In genomic region chr17:59093145-59093701, GRCh38 we compare ENCODE assay signal across 12 cellular contexts. TPM values are rescaled to one million over a fixed set of nuclear protein-coding genes. Genes with fewer than 3 reads are reported as not detected.
DNase-seq lines count a peak whose midpoint lies in the region; ATAC-seq, FAIRE-seq and TF ChIP-seq lines count a peak whose summit lies in the region.
"Had no signal": no experiment of that assay in that cellular context is flagged by ENCODE, and none has a peak within 500 bp of the region (broad histone marks: within the 10 kb centered on the region; RNA-seq: fewer than 3 reads in every experiment).

No MANE protein-coding gene starts in this region.

- no peak overlapping the region for H2AFZ ChIP-seq in K562 (ENCODE audit: low read depth, low read length)

- TF ChIP-seq EP300 in K562 (IDR thresholded peaks at IDR 0.05; ENCODE audit: low read length), result no peak
- TF ChIP-seq EP300 in tibial nerve (IDR thresholded peaks at IDR 0.05), result no peak

- no peak for TF ChIP-seq CTCF in K562 (IDR thresholded peaks at IDR 0.05 in 2 of 3, conservative IDR thresholded peaks at IDR 0.05 in 1 of 3; ENCODE audit: insufficient read depth in 2 of 3, low read depth in 1 of 3, low read length in 3 of 3)
- no peak for TF ChIP-seq CTCF in thoracic aorta (IDR thresholded peaks at IDR 0.05)
- no peak for TF ChIP-seq CTCF in tibial nerve (IDR thresholded peaks at IDR 0.05)

- intact Hi-C loops in K562 (cut with micrococcal nuclease), result no loop called here

- peaks cover 4 to 12% of the 10 kb centered on the region in 2 experiments; a peak in 4 of 5 replicates for H3K4me1 ChIP-seq in K562 (replicated peaks in 1 of 2; ENCODE audit: control insufficient read depth in 2 of 2, insufficient read depth in 2 of 2, low read length in 2 of 2)
- peaks cover 16 to 22% of the 10 kb centered on the region in 2 donors for H3K4me1 ChIP-seq in thoracic aorta (ENCODE audit: control insufficient read depth in 1 of 2, low read depth in 2 of 2)
- peaks cover 0 to 19% (median 10%) of the 10 kb centered on the region in 4 donors for H3K4me1 ChIP-seq in tibial nerve

- 52% methylated on average over 4 of the region's 4 CpGs for WGBS in K562 (ENCODE audit: insufficient coverage, low coverage, missing lambda C conversion rate)
- WGBS in tibial nerve, 2 donors, result 37 to 41% methylated on average over 4 of the region's 4 CpGs

- no peaks in the 10 kb centered on the region for H4K20me1 ChIP-seq in K562 (replicated peaks; ENCODE audit: control insufficient read depth, insufficient read depth, low read length)

- TF ChIP-seq RAD21 in K562 (CRISPR knock-in tag; conservative IDR thresholded peaks at IDR 0.05 in 1 of 2, IDR thresholded peaks at IDR 0.05 in 1 of 2), result no peak

- no peak overlapping the region for H3K4me2 ChIP-seq in K562 (ENCODE audit: insufficient read depth, low read length)

- CTCF ChIA-PET in K562 (lab: Yijun Ruan, JAX; ENCODE audit: low intra/inter-chr PET ratio), result no interaction called here

- H3K9me3 ChIP-seq in K562 (replicated peaks; ENCODE audit: control insufficient read depth, insufficient read depth, low read depth, low read length), result no peaks in the 10 kb centered on the region
- no peaks in the 10 kb centered on the region for H3K9me3 ChIP-seq in thoracic aorta
- peaks cover 0 to 5% (median 0%) of the 10 kb centered on the region in 4 donors for H3K9me3 ChIP-seq in tibial nerve

- POLR2A ChIA-PET in K562 (lab: Yijun Ruan, JAX), result interaction anchor here (1.0 to 2.5 kb wide), 2 partner anchors 9 to 13 kb away, joined by 3 to 7 read pairs; partner anchors contain the start of gene TRIM37

- TF ChIP-seq POLR2A in K562 (conservative IDR thresholded peaks at IDR 0.05), result no peak
- no peak for TF ChIP-seq POLR2A in tibial nerve (IDR thresholded peaks at IDR 0.05)

- H3K4me3 ChIP-seq in K562 (no peak overlapping the region), thoracic aorta (peak overlapping the region; percentile 48), tibial nerve (no peak overlapping the region)
- H3K4me3 ChIP-seq: spleen had no signal

- in situ Hi-C loops in K562 (cut with MboI), result no loop called here

- no peaks in the 10 kb centered on the region for H3K27me3 ChIP-seq in K562 (ENCODE audit: control insufficient read depth in 2 of 2, insufficient read depth in 2 of 2, low read length in 2 of 2)
- no peaks in the 10 kb centered on the region for H3K27me3 ChIP-seq in thoracic aorta (replicated peaks; ENCODE audit: insufficient read depth)
- no peaks in the 10 kb centered on the region for H3K27me3 ChIP-seq in tibial nerve
- H3K27me3 ChIP-seq: spleen had no signal

- no peaks in the 10 kb centered on the region for H3K9me1 ChIP-seq in K562 (ENCODE audit: control insufficient read depth, insufficient read depth, low read length)

- no peak for FAIRE-seq in K562 (lab: Jason Lieb, UNC)
- FAIRE-seq: endometrium had no signal

- H3K36me3 ChIP-seq in K562 (ENCODE audit: control insufficient read depth, insufficient read depth, low read length) (peaks cover 47% of the 10 kb centered on the region; the same call in 2 of the 3 replicates), thoracic aorta (peaks cover 6% of the 10 kb centered on the region), tibial nerve (peaks cover 0 to 19% (median 9%) of the 10 kb centered on the region in 3 donors)

- H3K27ac ChIP-seq in K562 (ENCODE audit: extremely low read depth, low read depth, low read length), result no peak overlapping the region
- peak overlapping the region; percentile 25 to 39 for H3K27ac ChIP-seq in thoracic aorta
- peak overlapping the region in 2 of 4 donors; percentile 48 to 72 for H3K27ac ChIP-seq in tibial nerve

- H3K9ac ChIP-seq in K562 (ENCODE audit: insufficient read depth in 1 of 2, low read depth in 2 of 2, low read length in 2 of 2), result no peak overlapping the region

- DNase-seq in Kasumi-1 (lab: John Stamatoyannopoulos, UW) (peak; percentile 10 to 33), K562 (ENCODE audit: extremely low read depth in 1 of 4, low spot score in 3 of 4) (no peak), kidney glomerular epithelial cell (lab: John Stamatoyannopoulos, UW) (peak; percentile 77), thoracic aorta (ENCODE audit: low spot score) (no peak), C1 segment of cervical spinal cord (lab: John Stamatoyannopoulos, UW) (no peak), T-helper 1 cell (no peak), tibial nerve (ENCODE audit: low spot score in 2 of 2) (no peak)
- no peak for DNase-seq in stimulated activated CD4-positive, alpha-beta T cell treated with anti-CD3 and anti-CD28 coated beads, Interleukin-15, amount 100 ng/mL, for 24 hours
- DNase-seq: CD8-positive, alpha-beta memory T cell; NCI-H187 treated with DMSO at 0.1 percent for 48 hours; spleen had no signal

- ATAC-seq in K562 (peak; percentile 41), thoracic aorta (ENCODE audit: insufficient number of reproducible peaks, low FRiP score, low read depth) (peak; percentile 29)

- BruUV-seq in K562 (replicated peaks; lab: Mats Ljungman, UMichigan), result no TSS peak

- peaks cover 55% of the 10 kb centered on the region for H3K79me2 ChIP-seq in K562 (ENCODE audit: control insufficient read depth, insufficient read depth, low read length)

TF ChIP-seq in K562, 482 proteins besides CTCF, POLR2A, EP300 and RAD21 (continues in another document):
- no peak for TF ChIP-seq ZBED1 (IDR thresholded peaks at IDR 0.05)
- no peak for TF ChIP-seq E2F5 (CRISPR knock-in tag; IDR thresholded peaks at IDR 0.05)
- peak in 1 of 3 experiments; percentile 92; a peak in 2 of 6 replicates for TF ChIP-seq ZBTB11 (CRISPR knock-in tag; IDR thresholded peaks at IDR 0.05)
- TF ChIP-seq GTF2F1 (IDR thresholded peaks at IDR 0.05; ENCODE audit: low read depth, low read length), result no peak
- TF ChIP-seq ZC3H4 (CRISPR knock-in tag; IDR thresholded peaks at IDR 0.05; ENCODE audit: borderline replicate concordance), result no peak
- no peak for TF ChIP-seq USF2 (CRISPR knock-in tag; IDR thresholded peaks at IDR 0.05)
- TF ChIP-seq ZNF263 (CRISPR knock-in tag; IDR thresholded peaks at IDR 0.05; ENCODE audit: borderline replicate concordance), result no peak
- no peak for TF ChIP-seq HDAC3 (IDR thresholded peaks at IDR 0.05; ENCODE audit: borderline replicate concordance, partially characterized antibody)
- no peak for TF ChIP-seq ZNF589 (CRISPR knock-in tag; IDR thresholded peaks at IDR 0.05; ENCODE audit: low read depth)

RNA-seq across cellular contexts. Expression of gene TRIM37, which starts 13.5 kb away (rescaled TPM):
- 83.1 and 102 TPM in 2 replicates for total RNA-seq in K562 (2011; cell fraction: chromatin; rRNA removed; ENCODE audit: low replicate concordance)
- 31.0 and 48.2 TPM in 2 replicates for total RNA-seq in K562 (2011; cell fraction: nucleolus; rRNA removed)
- total RNA-seq in K562 (2011; cell fraction: nucleoplasm; rRNA removed), result 47.7 and 71.5 TPM in 2 replicates
- total RNA-seq in K562 (2014; rRNA removed) (19.7 and 20.4 TPM in 2 replicates), K562 (2014; rRNA removed; fragmentation: Illumina TruSeq; extraction: Trizol) (30.3 and 31.3 TPM in 2 replicates), K562 (2015; rRNA removed; fragmentation: Illumina TruSeq; extraction: Trizol) (28.4 and 31.4 TPM in 2 replicates), K562 (2021) (22.3 and 25.0 TPM in 2 replicates), thoracic aorta (10 to 100 TPM; 17.9 to 26.5 TPM), tibial nerve (10 to 100 TPM; 18.2 to 25.8 (median 21.7) TPM)
- polyA plus RNA-seq in K562 (2011; rRNA removed) (28.0 and 30.3 TPM in 2 replicates), K562 (2014; fragmentation: Illumina TruSeq; extraction: Trizol) (18.4 and 23.8 TPM in 2 replicates), K562 (2014; fragmentation: Nextera tagmentation; extraction: Ambion mirVana) (1 to 10 TPM; 4.5 to 8.6 TPM), K562 (2014; rRNA removed) (15.7 and 18.2 TPM in 2 replicates)
- 7.3 and 11.6 TPM in 2 replicates for polyA plus RNA-seq in K562 (2011; cell fraction: cytosol; rRNA removed)
- 18.4 and 21.2 TPM in 2 replicates for polyA plus RNA-seq in K562 (2011; cell fraction: nucleus; rRNA removed)
- 14.2 and 21.0 TPM in 2 replicates for polyA plus RNA-seq in K562 (2012)
- 57.4 and 60.9 TPM in 2 replicates for polyA minus RNA-seq in K562 (2011; rRNA and poly(A)+ RNA removed)
- polyA minus RNA-seq in K562 (2011; cell fraction: cytosol; rRNA and poly(A)+ RNA removed), result 17.5 and 24.7 TPM in 2 replicates
- polyA minus RNA-seq in K562 (2011; cell fraction: nucleus; rRNA and poly(A)+ RNA removed), result 25.7 and 44.2 TPM in 2 replicates

Comparison
In these comparisons a context has a peak if more than half of its experiments do, and no peak if none do; other contexts are left out.
1. DNase-seq: peak in Kasumi-1 (2 of 2) and kidney glomerular epithelial cell (single experiment); none in K562 (0 of 4), thoracic aorta (single experiment), stimulated activated CD4-positive, alpha-beta T cell treated with anti-CD3 and anti-CD28 coated beads, Interleukin-15, amount 100 ng/mL, for 24 hours (single experiment), C1 segment of cervical spinal cord (0 of 14), T-helper 1 cell (0 of 5) and tibial nerve (0 of 2).